In genomic region chr15:40878785-40879184, GRCh38 we compare ENCODE assay signal across 10 cellular contexts. TPM values are rescaled to one million over a fixed set of nuclear protein-coding genes. Genes with fewer than 3 reads are reported as not detected.
DNase-seq lines count a peak whose midpoint lies in the region; ATAC-seq and TF ChIP-seq lines count a peak whose summit lies in the region.
"Had no signal": no experiment of that assay in that cellular context is flagged by ENCODE, and none has a peak within 500 bp of the region (broad histone marks: within the 10 kb centered on the region; RNA-seq: fewer than 3 reads in every experiment).

No MANE protein-coding gene starts in this region.

- DNase-seq in SK-N-SH (no peak), amniotic epithelial cell (ENCODE audit: low read depth) (peak; percentile 48), posterior vena cava (ENCODE audit: low spot score) (peak; percentile 13), dedifferentiated amniotic fluid mesenchymal stem cell (ENCODE audit: extremely low spot score) (no peak)
- no peak for DNase-seq in activated CD4-positive, CD25-positive, alpha-beta regulatory T cell (lab: John Stamatoyannopoulos, UW)

- no peaks in the 10 kb centered on the region for H3F3A ChIP-seq in SK-N-SH (replicated peaks; ENCODE audit: insufficient read depth)

- no peak for TF ChIP-seq EP300 in SK-N-SH (IDR thresholded peaks at IDR 0.05; ENCODE audit: borderline replicate concordance in 1 of 2, low read depth in 1 of 2, low read length in 1 of 2)

- H3K27me3 ChIP-seq in SK-N-SH (ENCODE audit: insufficient read depth), result no peaks in the 10 kb centered on the region

- CTCF ChIA-PET in SK-N-SH (lab: Yijun Ruan, JAX), result interaction anchor here (3.4 to 11.1 kb wide), 2 partner anchors 13 to 16 kb away, joined by 16 to 69 read pairs; partner anchors contain the start of gene VPS18

- H2AFZ ChIP-seq in SK-N-SH (ENCODE audit: low read depth), result no peak overlapping the region

- no peak overlapping the region for H3K4me2 ChIP-seq in SK-N-SH

- H3K9ac ChIP-seq in SK-N-SH, result no peak overlapping the region

- H3K27ac ChIP-seq in SK-N-SH (ENCODE audit: low read depth in 2 of 2, low read length in 1 of 2), result no peak overlapping the region
- H3K27ac ChIP-seq: SJSA1 had no signal

- H3K79me2 ChIP-seq in SK-N-SH (ENCODE audit: insufficient read depth), result no peaks in the 10 kb centered on the region

- no peaks in the 10 kb centered on the region for H3K36me3 ChIP-seq in SK-N-SH (replicated peaks in 1 of 2; ENCODE audit: control insufficient read depth in 1 of 2, insufficient read depth in 2 of 2, low read length in 1 of 2)
- H3K36me3 ChIP-seq: SJSA1 had no signal

- no peaks in the 10 kb centered on the region for H3K9me2 ChIP-seq in SK-N-SH

- intact Hi-C loops in posterior vena cava (cut with DNase I), result no loop called here

- no peak overlapping the region for H3K4me3 ChIP-seq in SK-N-SH (ENCODE audit: low read depth in 2 of 2, low read length in 1 of 2)
- H3K4me3 ChIP-seq: SJSA1 had no signal

- POLR2A ChIA-PET in SK-N-SH (lab: Yijun Ruan, JAX), result no interaction called here

- ATAC-seq in SK-N-SH treated with all-trans-retinoic acid at 6 μM for 48 hours (no peak), HG03095 (IDR thresholded peaks at IDR 0.05; ENCODE audit: unreplicated experiment) (peak; percentile 52), HG02840 (IDR thresholded peaks at IDR 0.05; ENCODE audit: low FRiP score, unreplicated experiment) (no peak)

- no peaks in the 10 kb centered on the region for H3K4me1 ChIP-seq in SK-N-SH (ENCODE audit: control insufficient read depth in 1 of 2, insufficient read depth in 2 of 2, low read depth in 1 of 2, low read length in 1 of 2)

- no peaks in the 10 kb centered on the region for H3K9me3 ChIP-seq in SK-N-SH
- H3K9me3 ChIP-seq: SJSA1 had no signal

- TF ChIP-seq RAD21 in SK-N-SH (IDR thresholded peaks at IDR 0.05; ENCODE audit: low read length), result no peak

- H4K20me1 ChIP-seq in SK-N-SH (ENCODE audit: insufficient read depth), result no peaks in the 10 kb centered on the region

- TF ChIP-seq CTCF in SK-N-SH (IDR thresholded peaks at IDR 0.05), result no peak

- WGBS in SK-N-SH (ENCODE audit: low lambda C conversion rate), result 73% methylated on average over 1 of the region's 1 CpG

TF ChIP-seq in SK-N-SH, 30 proteins besides CTCF, POLR2A, EP300 and RAD21:
- TF ChIP-seq FOSL2 (IDR thresholded peaks at IDR 0.05; ENCODE audit: borderline replicate concordance, low read depth), result 0 out of 2 replicates have a peak, but pooled peaks have one; percentile 4
- no peak for TF ChIP-seq FOXJ3 (CRISPR knock-in tag; IDR thresholded peaks at IDR 0.05)

TF ChIP-seq in SK-N-SH treated with all-trans-retinoic acid at 6 μM for 48 hours, 23 proteins besides CTCF, POLR2A, EP300 and RAD21:
- no peak for TF ChIP-seq PATZ1 (CRISPR knock-in tag; IDR thresholded peaks at IDR 0.05; ENCODE audit: borderline replicate concordance)
- TF ChIP-seq TOX (CRISPR knock-in tag; IDR thresholded peaks at IDR 0.05; ENCODE audit: borderline replicate concordance), result no peak
- TF ChIP-seq TSHZ2 (CRISPR knock-in tag; IDR thresholded peaks at IDR 0.05), result no peak
- no peak for TF ChIP-seq ZNF70 (CRISPR knock-in tag; IDR thresholded peaks at IDR 0.05)
- TF ChIP-seq GLIS3 (CRISPR knock-in tag; IDR thresholded peaks at IDR 0.05), result no peak
- no peak for TF ChIP-seq SNAI2 (CRISPR knock-in tag; IDR thresholded peaks at IDR 0.05)
- no peak for TF ChIP-seq ZFP30 (CRISPR knock-in tag; IDR thresholded peaks at IDR 0.05)
- TF ChIP-seq, protein P1, sequence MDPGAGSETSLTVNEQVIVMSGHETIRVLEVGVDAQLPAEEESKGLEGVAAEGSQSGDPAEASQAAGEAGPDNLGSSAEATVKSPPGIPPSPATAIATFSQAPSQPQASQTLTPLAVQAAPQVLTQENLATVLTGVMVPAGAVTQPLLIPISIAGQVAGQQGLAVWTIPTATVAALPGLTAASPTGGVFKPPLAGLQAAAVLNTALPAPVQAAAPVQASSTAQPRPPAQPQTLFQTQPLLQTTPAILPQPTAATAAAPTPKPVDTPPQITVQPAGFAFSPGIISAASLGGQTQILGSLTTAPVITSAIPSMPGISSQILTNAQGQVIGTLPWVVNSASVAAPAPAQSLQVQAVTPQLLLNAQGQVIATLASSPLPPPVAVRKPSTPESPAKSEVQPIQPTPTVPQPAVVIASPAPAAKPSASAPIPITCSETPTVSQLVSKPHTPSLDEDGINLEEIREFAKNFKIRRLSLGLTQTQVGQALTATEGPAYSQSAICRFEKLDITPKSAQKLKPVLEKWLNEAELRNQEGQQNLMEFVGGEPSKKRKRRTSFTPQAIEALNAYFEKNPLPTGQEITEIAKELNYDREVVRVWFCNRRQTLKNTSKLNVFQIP (CRISPR knock-in tag; IDR thresholded peaks at IDR 0.05; ENCODE audit: borderline replicate concordance, low read depth), result no peak
- TF ChIP-seq TCF4 (CRISPR knock-in tag; IDR thresholded peaks at IDR 0.05; ENCODE audit: borderline replicate concordance), result no peak
- TF ChIP-seq BACH2 (CRISPR knock-in tag; IDR thresholded peaks at IDR 0.05; ENCODE audit: borderline replicate concordance), result no peak

RNA-seq across cellular contexts. Expression of gene RHOV, which starts 4.8 kb away (rescaled TPM):
- polyA plus RNA-seq in SK-N-SH (2012; rRNA removed), result 0.49 and 0.62 TPM in 2 replicates
- polyA plus RNA-seq in SK-N-SH (2012; cell fraction: cytosol; rRNA removed), result 0.55 TPM in 2 replicates
- polyA plus RNA-seq in SK-N-SH (2012; cell fraction: nucleus; rRNA removed), result 0.73 and 1.6 TPM in 2 replicates
- total RNA-seq in posterior vena cava, result not detected
- total RNA-seq: SJSA1 had no signal

RNA-seq across cellular contexts. Expression of gene VPS18, which starts 15.5 kb away (rescaled TPM):
- polyA plus RNA-seq in SK-N-SH (2012; rRNA removed), result 13.5 and 14.1 TPM in 2 replicates
- polyA plus RNA-seq in SK-N-SH (2012; cell fraction: cytosol; rRNA removed), result 4.9 and 8.1 TPM in 2 replicates
- 20.3 TPM in 2 replicates for polyA plus RNA-seq in SK-N-SH (2012; cell fraction: nucleus; rRNA removed)
- 10 to 100 TPM; 21.9 to 23.3 TPM for total RNA-seq in posterior vena cava

RNA-seq across cellular contexts. Expression of gene SPINT1, which starts 34.9 kb away (rescaled TPM):
- polyA plus RNA-seq in SK-N-SH (2012; rRNA removed), result 0.58 and 2.0 TPM in 2 replicates
- 0.55 and 1.2 TPM in 2 replicates for polyA plus RNA-seq in SK-N-SH (2012; cell fraction: cytosol; rRNA removed)
- polyA plus RNA-seq in SK-N-SH (2012; cell fraction: nucleus; rRNA removed), result 1.8 and 2.0 TPM in 2 replicates
- 1 to 10 TPM; 1.7 to 3.2 TPM for total RNA-seq in posterior vena cava

RNA-seq across cellular contexts. Expression of gene PPP1R14D, which starts 50.3 kb away (rescaled TPM):
- polyA plus RNA-seq in SK-N-SH (2012; rRNA removed), result not detected in 2 replicates
- polyA plus RNA-seq in SK-N-SH (2012; cell fraction: cytosol; rRNA removed), result not detected in 2 replicates
- not detected in 2 replicates for polyA plus RNA-seq in SK-N-SH (2012; cell fraction: nucleus; rRNA removed)
- total RNA-seq in posterior vena cava, result not detected
- total RNA-seq: H4, SJSA1 had no signal

RNA-seq across cellular contexts. Expression of gene DLL4, which starts 50.4 kb away (rescaled TPM):
- 0.03 TPM in 2 replicates for polyA plus RNA-seq in SK-N-SH (2012; rRNA removed)
- 0.01 and 0.03 TPM in 2 replicates for polyA plus RNA-seq in SK-N-SH (2012; cell fraction: cytosol; rRNA removed)
- polyA plus RNA-seq in SK-N-SH (2012; cell fraction: nucleus; rRNA removed), result 0.13 and 0.14 TPM in 2 replicates
- total RNA-seq in posterior vena cava, result 1 to 10 TPM; 7.4 to 9.8 TPM
- total RNA-seq: SJSA1 had no signal

Comparison
In these comparisons a context has a peak if more than half of its experiments do, and no peak if none do; other contexts are left out.
1. DNase-seq: peak in amniotic epithelial cell (single experiment) and posterior vena cava (single experiment); none in SK-N-SH (single experiment), dedifferentiated amniotic fluid mesenchymal stem cell (single experiment) and activated CD4-positive, CD25-positive, alpha-beta regulatory T cell (0 of 4).